14 cellular contexts compared by ENCODE assay signal in the genomic region with DNA sequence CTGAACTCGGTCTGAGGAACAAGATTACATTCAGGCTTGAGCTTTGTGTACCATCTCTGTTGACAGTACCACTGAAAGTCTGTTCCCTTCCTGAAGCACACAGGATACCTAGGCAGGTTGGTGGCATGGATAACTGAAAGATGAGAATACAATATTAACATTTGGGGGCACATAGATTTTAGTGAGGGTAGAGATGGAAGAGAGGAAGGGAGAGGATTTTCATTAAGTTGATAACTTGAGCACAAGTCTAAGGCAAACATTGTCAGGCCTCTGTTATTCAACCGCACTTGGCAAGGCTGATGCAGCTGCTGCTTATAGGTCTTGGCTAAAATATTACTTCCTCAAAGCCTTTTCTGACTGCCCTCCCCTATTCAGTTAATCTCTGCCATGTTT. TPM values are rescaled to one million over a fixed set of nuclear protein-coding genes. Genes with fewer than 3 reads are reported as not detected.
DNase-seq lines count a peak whose midpoint lies in the region; ATAC-seq and TF ChIP-seq lines count a peak whose summit lies in the region.
"Had no signal": no experiment of that assay in that cellular context is flagged by ENCODE, and none has a peak within 500 bp of the region (broad histone marks: within the 10 kb centered on the region; RNA-seq: fewer than 3 reads in every experiment).

No MANE protein-coding gene starts in this region.

- no peaks in the 10 kb centered on the region for H3K9me3 ChIP-seq in naive thymus-derived CD4-positive, alpha-beta T cell (ENCODE audit: control insufficient read depth in 2 of 3, low read length in 3 of 3)
- no peaks in the 10 kb centered on the region for H3K9me3 ChIP-seq in osteoblast (ENCODE audit: low read depth, low read length)
- H3K9me3 ChIP-seq: esophagus squamous epithelium, MG63, thyroid gland had no signal

- no peak overlapping the region for H2AFZ ChIP-seq in osteoblast (ENCODE audit: low read length)

- no peaks in the 10 kb centered on the region for H3K9me3 Mint-ChIP-seq in T-cell
- peaks cover 0 to 2% (median 0%) of the 10 kb centered on the region in 11 donors for H3K9me3 Mint-ChIP-seq in naive thymus-derived CD4-positive, alpha-beta T cell
- H3K9me3 Mint-ChIP-seq: activated naive CD8-positive, alpha-beta T cell treated with anti-CD3 and anti-CD28 coated beads, Interleukin-2, amount 10 ng/mL, durations not matched to agents 7 days and 5 days had no signal

- no peaks in the 10 kb centered on the region for H3K4me1 ChIP-seq in naive thymus-derived CD4-positive, alpha-beta T cell (ENCODE audit: control insufficient read depth in 2 of 2, insufficient read depth in 2 of 2, low read length in 2 of 2)
- H3K4me1 ChIP-seq in osteoblast (ENCODE audit: insufficient read depth, low read length), result no peaks in the 10 kb centered on the region

- H3K4me3 ChIP-seq in naive thymus-derived CD4-positive, alpha-beta T cell (ENCODE audit: low read length), result no peak overlapping the region
- H3K4me3 ChIP-seq in osteoblast (ENCODE audit: insufficient read depth, low read length), result no peak overlapping the region
- H3K4me3 ChIP-seq: esophagus squamous epithelium, MG63, thyroid gland had no signal

- H3K27me3 ChIP-seq in naive thymus-derived CD4-positive, alpha-beta T cell (ENCODE audit: control insufficient read depth in 2 of 2, insufficient read depth in 2 of 2, low read length in 2 of 2), result no peaks in the 10 kb centered on the region
- H3K27me3 ChIP-seq in osteoblast (ENCODE audit: insufficient read depth, low read length), result no peaks in the 10 kb centered on the region
- H3K27me3 ChIP-seq: esophagus squamous epithelium, MG63, thyroid gland had no signal

- H3K4me3 Mint-ChIP-seq in T-cell, result no peak overlapping the region
- no peak overlapping the region for H3K4me3 Mint-ChIP-seq in naive thymus-derived CD4-positive, alpha-beta T cell
- H3K4me3 Mint-ChIP-seq: activated naive CD8-positive, alpha-beta T cell treated with anti-CD3 and anti-CD28 coated beads, Interleukin-2, amount 10 ng/mL, durations not matched to agents 7 days and 5 days had no signal

- CTCF ChIA-PET in T-cell (lab: Charles Lee), result interaction anchor here (0.7 kb wide), 2 partner anchors 9 to 10 kb away, joined by 3 read pairs; no protein-coding TSS in a partner anchor
- CTCF ChIA-PET in naive thymus-derived CD4-positive, alpha-beta T cell (lab: Charles Lee), result interaction anchor here (0.7 kb wide), 1 partner anchor 9 kb away, joined by 3 read pairs; no protein-coding TSS in a partner anchor

- ATAC-seq in T-cell (replicated peaks in 1 of 4), result no peak
- no peak for ATAC-seq in naive thymus-derived CD4-positive, alpha-beta T cell
- ATAC-seq in GM18511 (IDR thresholded peaks at IDR 0.05; ENCODE audit: unreplicated experiment), result no peak
- ATAC-seq in GM18873 (IDR thresholded peaks at IDR 0.05; ENCODE audit: low FRiP score, unreplicated experiment), result no peak

- H3K36me3 ChIP-seq in naive thymus-derived CD4-positive, alpha-beta T cell (ENCODE audit: control insufficient read depth in 2 of 3, insufficient read depth in 3 of 3, low read length in 3 of 3), result peaks cover 0 to 8% (median 0%) of the 10 kb centered on the region in 3 experiments
- H3K36me3 ChIP-seq in osteoblast (ENCODE audit: insufficient read depth, low read length), result peaks cover 19% of the 10 kb centered on the region

- H4K20me1 ChIP-seq in osteoblast (ENCODE audit: insufficient read depth, low read length), result no peaks in the 10 kb centered on the region

- peak overlapping the region; percentile 33 to 46 for H3K27ac Mint-ChIP-seq in T-cell
- H3K27ac Mint-ChIP-seq in naive thymus-derived CD4-positive, alpha-beta T cell, result peak overlapping the region in 6 of 9 donors; percentile 4 to 71 (median 37)
- H3K27ac Mint-ChIP-seq: activated naive CD8-positive, alpha-beta T cell treated with anti-CD3 and anti-CD28 coated beads, Interleukin-2, amount 10 ng/mL, durations not matched to agents 7 days and 5 days had no signal

- TF ChIP-seq CTCF in osteoblast (IDR thresholded peaks at IDR 0.05; ENCODE audit: extremely low read depth, low read depth, low read length), result no peak

- no peak overlapping the region for H3K4me2 ChIP-seq in osteoblast (ENCODE audit: insufficient read depth, low read length)

- POLR2A ChIA-PET in T-cell (lab: Charles Lee), result interaction anchor here in 1 of 2 donors (1.2 kb wide), 1 partner anchor 11 kb away, joined by 4 read pairs; no protein-coding TSS in a partner anchor
- POLR2A ChIA-PET in naive thymus-derived CD4-positive, alpha-beta T cell (lab: Charles Lee), result no interaction called here

- no peaks in the 10 kb centered on the region for H3K79me2 ChIP-seq in osteoblast (ENCODE audit: insufficient read depth, low read length)

- peaks cover 13 to 32% (median 14%) of the 10 kb centered on the region in 3 donors for H3K4me1 Mint-ChIP-seq in T-cell
- H3K4me1 Mint-ChIP-seq in naive thymus-derived CD4-positive, alpha-beta T cell, result peaks cover 17 to 35% (median 32%) of the 10 kb centered on the region in 7 donors

- H3K36me3 Mint-ChIP-seq in T-cell, result peaks cover 23% of the 10 kb centered on the region
- peaks cover 5 to 19% (median 8%) of the 10 kb centered on the region in 5 donors for H3K36me3 Mint-ChIP-seq in naive thymus-derived CD4-positive, alpha-beta T cell

- H3K27ac ChIP-seq in naive thymus-derived CD4-positive, alpha-beta T cell (ENCODE audit: low read depth, low read length), result no peak overlapping the region
- H3K27ac ChIP-seq in osteoblast (ENCODE audit: low read depth, low read length), result no peak overlapping the region
- H3K27ac ChIP-seq: esophagus squamous epithelium, thyroid gland had no signal

- no peaks in the 10 kb centered on the region for H3K27me3 Mint-ChIP-seq in T-cell
- no peaks in the 10 kb centered on the region for H3K27me3 Mint-ChIP-seq in naive thymus-derived CD4-positive, alpha-beta T cell
- H3K27me3 Mint-ChIP-seq: activated naive CD8-positive, alpha-beta T cell treated with anti-CD3 and anti-CD28 coated beads, Interleukin-2, amount 10 ng/mL, durations not matched to agents 7 days and 5 days had no signal

- DNase-seq in NCI-H1092 treated with DMSO at 0.1 percent for 48 hours (lab: John Stamatoyannopoulos, UW) (peak; percentile 25), NCI-H1092 (lab: John Stamatoyannopoulos, UW) (no peak), KG1 (lab: John Stamatoyannopoulos, UW) (peak; percentile 28), T-cell (no peak), osteoblast (ENCODE audit: insufficient read length, low spot score, missing footprints) (no peak)
- no peak for DNase-seq in naive thymus-derived CD4-positive, alpha-beta T cell
- DNase-seq: activated naive CD8-positive, alpha-beta T cell treated with anti-CD3 and anti-CD28 coated beads, Interleukin-2, amount 10 ng/mL, durations not matched to agents 7 days and 5 days; DMS153; esophagus squamous epithelium; MG63; NCI-H526; thyroid gland had no signal

- intact Hi-C loops in naive thymus-derived CD4-positive, alpha-beta T cell (cut with micrococcal nuclease), result no loop called here

RNA-seq across cellular contexts. Expression of a gene that starts 10.9 kb away (rescaled TPM):
- total RNA-seq in T-cell (10 to 100 TPM in 4 of 5 donors, 1 to 10 TPM in 1; 9.4 to 15.1 (median 11.2) TPM), osteoblast (3.2 and 4.0 TPM in 2 replicates)
- total RNA-seq in naive thymus-derived CD4-positive, alpha-beta T cell, result 10 to 100 TPM; 10.3 to 17.5 (median 13.0) TPM
- under 1 TPM; 0.28 to 0.87 TPM for polyA plus RNA-seq in naive thymus-derived CD4-positive, alpha-beta T cell

RNA-seq across cellular contexts. Expression of a gene that starts 40.0 kb away (rescaled TPM):
- under 1 TPM; 0.12 to 0.39 (median 0.26) TPM for total RNA-seq in T-cell
- total RNA-seq in naive thymus-derived CD4-positive, alpha-beta T cell, result under 1 TPM in 2 of 5 experiments, not detected in 3; 0.10 to 0.38 TPM
- polyA plus RNA-seq in naive thymus-derived CD4-positive, alpha-beta T cell, result not detected
- total RNA-seq in osteoblast, result 0.29 and 0.36 TPM in 2 replicates
- total RNA-seq: esophagus squamous epithelium had no signal

Comparison
In these comparisons a context has a peak if more than half of its experiments do, and no peak if none do; other contexts are left out.
1. DNase-seq: peak in NCI-H1092 treated with DMSO at 0.1 percent for 48 hours (single experiment) and KG1 (single experiment); none in NCI-H1092 (single experiment), T-cell (0 of 34), naive thymus-derived CD4-positive, alpha-beta T cell (0 of 9) and osteoblast (single experiment).